ENCODE assay signal across 23 cellular contexts in the genomic region with DNA sequence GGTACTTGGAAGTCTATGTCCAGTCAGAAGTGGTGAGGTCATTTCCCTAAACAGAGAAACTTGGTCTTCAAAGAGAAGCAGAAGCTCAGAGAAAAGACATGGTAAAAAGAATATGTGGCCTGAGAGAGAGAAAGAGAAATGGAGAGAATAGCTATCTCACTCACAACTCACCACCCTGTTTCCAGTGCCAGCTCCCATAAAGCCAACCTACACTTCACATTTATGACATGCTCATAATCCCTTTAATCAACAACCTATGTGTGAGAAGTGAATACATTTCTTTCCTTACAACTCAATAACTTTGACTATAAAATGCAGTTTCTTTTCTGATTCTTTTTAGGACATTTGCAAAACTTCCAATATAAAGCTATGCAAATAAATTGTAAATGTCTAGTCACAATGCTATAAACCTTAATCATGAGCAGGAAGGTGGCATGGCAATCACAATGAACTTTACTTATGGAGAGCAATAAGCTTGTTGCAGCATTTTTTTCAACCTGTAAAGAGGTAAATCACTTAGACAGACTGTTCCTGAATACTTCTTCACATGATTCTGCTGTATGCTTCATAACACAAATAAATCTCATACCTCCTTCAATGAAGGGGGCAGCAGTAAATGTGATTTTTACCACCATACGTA.
"Had no signal": no experiment of that assay in that cellular context is flagged by ENCODE, and none has a peak within 500 bp of the region (broad histone marks: within the 10 kb centered on the region; RNA-seq: fewer than 3 reads in every experiment).

No MANE protein-coding gene starts in this region.

- FAIRE-seq: islet of Langerhans had no signal

- H3K36me3 ChIP-seq: brain microvascular endothelial cell, tibial nerve, uterus had no signal

- H3K4me3 Mint-ChIP-seq: activated B cell treated with CpG ODN at 0.5 μM for 24 hours; activated CD4-positive, alpha-beta memory T cell treated with anti-CD3 and anti-CD28 coated beads, Interleukin-2, amount 10 ng/mL, durations not matched to agents 7 days and 5 days; activated CD8-positive, alpha-beta memory T cell treated with anti-CD3 and anti-CD28 coated beads, Interleukin-2, amount 10 ng/mL, durations not matched to agents 7 days and 5 days; activated naive CD8-positive, alpha-beta T cell treated with anti-CD3 and anti-CD28 coated beads, Interleukin-2, amount 10 ng/mL, durations not matched to agents 7 days and 5 days; central memory CD8-positive, alpha-beta T cell; neural crest cell; T-helper 2 cell treated with Interferon-gamma antibody and Interleukin-4, amounts not matched to agents 5 μg/mL and 100 μg/mL, for 36 hours had no signal

- H3K27ac Mint-ChIP-seq: activated B cell treated with CpG ODN at 0.5 μM for 24 hours; activated CD4-positive, alpha-beta memory T cell treated with anti-CD3 and anti-CD28 coated beads, Interleukin-2, amount 10 ng/mL, durations not matched to agents 7 days and 5 days; activated CD8-positive, alpha-beta memory T cell treated with anti-CD3 and anti-CD28 coated beads, Interleukin-2, amount 10 ng/mL, durations not matched to agents 7 days and 5 days; activated naive CD8-positive, alpha-beta T cell treated with anti-CD3 and anti-CD28 coated beads, Interleukin-2, amount 10 ng/mL, durations not matched to agents 7 days and 5 days; T-helper 2 cell treated with Interferon-gamma antibody and Interleukin-4, amounts not matched to agents 5 μg/mL and 100 μg/mL, for 36 hours had no signal

- H3K4me1 Mint-ChIP-seq: activated B cell treated with CpG ODN at 0.5 μM for 24 hours; activated CD4-positive, alpha-beta memory T cell treated with anti-CD3 and anti-CD28 coated beads, Interleukin-2, amount 10 ng/mL, durations not matched to agents 7 days and 5 days; activated CD8-positive, alpha-beta memory T cell treated with anti-CD3 and anti-CD28 coated beads, Interleukin-2, amount 10 ng/mL, durations not matched to agents 7 days and 5 days; activated naive CD8-positive, alpha-beta T cell treated with anti-CD3 and anti-CD28 coated beads, Interleukin-2, amount 10 ng/mL, durations not matched to agents 7 days and 5 days; central memory CD8-positive, alpha-beta T cell; neural crest cell had no signal

- H3K4me3 ChIP-seq: psoas muscle, tibial nerve, uterus had no signal

- H3K4me1 ChIP-seq: psoas muscle, tibial nerve, uterus had no signal

- H3K9me3 ChIP-seq: psoas muscle, tibial nerve, uterus had no signal

- H3K36me3 Mint-ChIP-seq: activated CD8-positive, alpha-beta memory T cell treated with anti-CD3 and anti-CD28 coated beads, Interleukin-2, amount 10 ng/mL, durations not matched to agents 7 days and 5 days; activated naive CD8-positive, alpha-beta T cell treated with anti-CD3 and anti-CD28 coated beads, Interleukin-2, amount 10 ng/mL, durations not matched to agents 7 days and 5 days had no signal

- DNase-seq: activated B cell treated with CpG ODN at 0.5 μM for 24 hours; activated CD4-positive, alpha-beta memory T cell treated with anti-CD3 and anti-CD28 coated beads, Interleukin-2, amount 10 ng/mL, durations not matched to agents 7 days and 5 days; activated CD4-positive, alpha-beta T cell treated with anti-CD3 and anti-CD28 coated beads for 4 hours; activated CD8-positive, alpha-beta memory T cell treated with anti-CD3 and anti-CD28 coated beads, Interleukin-2, amount 10 ng/mL, durations not matched to agents 7 days and 5 days; activated naive CD8-positive, alpha-beta T cell treated with anti-CD3 and anti-CD28 coated beads, Interleukin-2, amount 10 ng/mL, durations not matched to agents 7 days and 5 days; brain microvascular endothelial cell; cortex of kidney; effector memory CD4-positive, alpha-beta T cell; foreskin fibroblast; hippocampal formation; mammary epithelial cell; midbrain; psoas muscle; right cardiac atrium; stimulated activated CD4-positive, alpha-beta T cell treated with anti-CD3 and anti-CD28 coated beads, Interleukin-2, amount 100 ng/mL, for 24 hours; stimulated activated naive CD4-positive, alpha-beta T cell treated with Interleukin-2 at 50 U/mL for 16 hours; uterus had no signal

- ATAC-seq: activated CD8-positive, alpha-beta memory T cell treated with anti-CD3 and anti-CD28 coated beads, Interleukin-2, amount 10 ng/mL, durations not matched to agents 7 days and 5 days; psoas muscle had no signal

- H3K27me3 ChIP-seq: brain microvascular endothelial cell, tibial nerve, uterus had no signal

- H3K27me3 Mint-ChIP-seq: activated B cell treated with CpG ODN at 0.5 μM for 24 hours; activated CD4-positive, alpha-beta memory T cell treated with anti-CD3 and anti-CD28 coated beads, Interleukin-2, amount 10 ng/mL, durations not matched to agents 7 days and 5 days; activated CD8-positive, alpha-beta memory T cell treated with anti-CD3 and anti-CD28 coated beads, Interleukin-2, amount 10 ng/mL, durations not matched to agents 7 days and 5 days; activated naive CD8-positive, alpha-beta T cell treated with anti-CD3 and anti-CD28 coated beads, Interleukin-2, amount 10 ng/mL, durations not matched to agents 7 days and 5 days; central memory CD8-positive, alpha-beta T cell had no signal

- H3K27ac ChIP-seq: brain microvascular endothelial cell, epithelial cell of prostate, psoas muscle, tibial nerve, uterus had no signal
